19 cellular contexts compared by ENCODE assay signal in the genomic region with DNA sequence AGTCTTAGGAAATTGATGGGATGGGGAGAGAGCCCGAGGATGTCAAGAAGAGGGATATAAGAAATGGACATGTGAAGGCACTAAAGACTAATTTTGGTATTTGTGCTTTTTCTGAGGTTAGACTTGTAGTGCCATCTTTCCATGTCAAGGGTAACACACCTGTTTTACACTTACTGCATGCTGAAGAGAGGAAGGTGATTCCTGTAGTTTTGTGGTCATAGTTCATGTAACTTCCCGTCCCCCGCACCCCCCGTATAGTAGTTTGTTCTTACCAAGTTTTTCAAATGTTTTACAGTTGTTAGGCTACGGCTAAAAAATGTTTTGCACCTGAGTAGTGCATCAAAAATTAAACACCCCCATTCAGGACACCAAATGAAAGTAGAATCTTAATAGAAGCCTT.
DNase-seq lines count a peak whose midpoint lies in the region; ATAC-seq and TF ChIP-seq lines count a peak whose summit lies in the region.
"Had no signal": no experiment of that assay in that cellular context is flagged by ENCODE, and none has a peak within 500 bp of the region (broad histone marks: within the 10 kb centered on the region; RNA-seq: fewer than 3 reads in every experiment).

No MANE protein-coding gene starts in this region.

- H3K27ac ChIP-seq in DOHH2 (ENCODE audit: low read depth, low read length) = no peak overlapping the region
- H3K27ac ChIP-seq: PC-9, stomach, upper lobe of right lung had no signal

- intact Hi-C loops in activated CD8-positive, alpha-beta T cell treated with anti-CD3 and anti-CD28 coated beads for 36 hours (cut with micrococcal nuclease) = no loop called here

- POLR2A ChIA-PET in activated CD8-positive, alpha-beta T cell treated with anti-CD3 and anti-CD28 coated beads for 36 hours (lab: Charles Lee) = interaction anchor here (0.6 kb wide), 1 partner anchor 10 kb away, joined by 4 read pairs; no protein-coding TSS in a partner anchor

- H3K4me1 Mint-ChIP-seq in activated CD8-positive, alpha-beta T cell treated with anti-CD3 and anti-CD28 coated beads for 36 hours (ENCODE audit: low read depth) = peaks cover 9% of the 10 kb centered on the region

- 0 out of 2 replicates have a peak, but pooled peaks cover 2% of the 10 kb centered on the region for H3K27me3 ChIP-seq in DOHH2 (ENCODE audit: control insufficient read depth, low read length)
- H3K27me3 ChIP-seq: stomach, upper lobe of right lung had no signal

- peak; percentile 68 for ATAC-seq in GM18858 (IDR thresholded peaks at IDR 0.05; ENCODE audit: unreplicated experiment)
- peak; percentile 57 for ATAC-seq in HG03095 (IDR thresholded peaks at IDR 0.05; ENCODE audit: unreplicated experiment)
- ATAC-seq in activated CD8-positive, alpha-beta T cell treated with anti-CD3 and anti-CD28 coated beads for 36 hours = peak; percentile 56
- no peak for ATAC-seq in GM18520 (IDR thresholded peaks at IDR 0.05; ENCODE audit: unreplicated experiment)
- ATAC-seq in GM19035 (IDR thresholded peaks at IDR 0.05; ENCODE audit: unreplicated experiment) = no peak
- ATAC-seq: left lobe of liver, upper lobe of right lung had no signal

- no peaks in the 10 kb centered on the region for H3F3A ChIP-seq in DOHH2 (ENCODE audit: control insufficient read depth, insufficient read depth)

- H3K9me2 ChIP-seq in DOHH2 (replicated peaks; ENCODE audit: control insufficient read depth, low read length) = no peaks in the 10 kb centered on the region

- H3K4me2 ChIP-seq in DOHH2 (ENCODE audit: low read length) = peak overlapping the region; percentile 32
- H3K4me2 ChIP-seq: PC-9 had no signal

- H3K36me3 ChIP-seq in DOHH2 (ENCODE audit: control insufficient read depth, low read length) = no peaks in the 10 kb centered on the region

- no peaks in the 10 kb centered on the region for H3K79me2 ChIP-seq in DOHH2 (ENCODE audit: control insufficient read depth, low read length)

- H3K4me3 ChIP-seq in DOHH2 (ENCODE audit: low read length) = no peak overlapping the region
- H3K4me3 ChIP-seq: PC-9, stomach, upper lobe of right lung had no signal

- TF ChIP-seq CTCF in DOHH2 (IDR thresholded peaks at IDR 0.05; ENCODE audit: low read depth, low read length, poor library complexity, severe bottlenecking) = no peak
- TF ChIP-seq CTCF in activated CD8-positive, alpha-beta T cell treated with anti-CD3 and anti-CD28 coated beads for 36 hours (IDR thresholded peaks at IDR 0.05) = no peak

- no peak overlapping the region for H3K27ac Mint-ChIP-seq in activated CD8-positive, alpha-beta T cell treated with anti-CD3 and anti-CD28 coated beads for 36 hours

- peak; percentile 58 for DNase-seq in activated CD8-positive, alpha-beta T cell treated with anti-CD3 and anti-CD28 coated beads for 36 hours
- DNase-seq in NCI-H187 treated with DMSO at 0.1 percent for 48 hours (lab: John Stamatoyannopoulos, UW) = no peak
- DNase-seq: activated CD4-positive, alpha-beta T cell treated with anti-CD3 and anti-CD28 coated beads for 1 hour; activated CD8-positive, alpha-beta memory T cell treated with anti-CD3 and anti-CD28 coated beads, Interleukin-2, amount 50 U/mL, for 48 hours; activated gamma-delta T cell; anterior cingulate cortex; Caco-2; midbrain; NCI-H1417; PC-9; stimulated activated CD4-positive, alpha-beta T cell treated with anti-CD3 and anti-CD28 coated beads, Interleukin-2, amount 100 ng/mL, for 24 hours; stomach; upper lobe of right lung had no signal

- H3K36me3 Mint-ChIP-seq in activated CD8-positive, alpha-beta T cell treated with anti-CD3 and anti-CD28 coated beads for 36 hours (ENCODE audit: low read depth) = peaks cover 21% of the 10 kb centered on the region

- H3K4me1 ChIP-seq in DOHH2 (ENCODE audit: control insufficient read depth, low read length) = peaks cover 17% of the 10 kb centered on the region
- H3K4me1 ChIP-seq: Caco-2, stomach, upper lobe of right lung had no signal

- no peak overlapping the region for H3K4me3 Mint-ChIP-seq in activated CD8-positive, alpha-beta T cell treated with anti-CD3 and anti-CD28 coated beads for 36 hours

- CTCF ChIA-PET in activated CD8-positive, alpha-beta T cell treated with anti-CD3 and anti-CD28 coated beads for 36 hours (lab: Charles Lee) = interaction anchor here (0.7 to 1.3 kb wide), 2 partner anchors 11 to 230 kb away, joined by 3 to 4 read pairs; no protein-coding TSS in a partner anchor

- H3K9me3 ChIP-seq in DOHH2 (ENCODE audit: control insufficient read depth, insufficient read depth, low read length) = no peaks in the 10 kb centered on the region
- H3K9me3 ChIP-seq: Caco-2, stomach, upper lobe of right lung had no signal

- no peaks in the 10 kb centered on the region for H4K20me1 ChIP-seq in DOHH2 (ENCODE audit: control insufficient read depth, insufficient read depth, low read depth, low read length)

- peaks cover 3% of the 10 kb centered on the region for H3K9me3 Mint-ChIP-seq in activated CD8-positive, alpha-beta T cell treated with anti-CD3 and anti-CD28 coated beads for 36 hours

- no peaks in the 10 kb centered on the region for H3K27me3 Mint-ChIP-seq in activated CD8-positive, alpha-beta T cell treated with anti-CD3 and anti-CD28 coated beads for 36 hours

Comparison
In these comparisons a context has a peak if more than half of its experiments do, and no peak if none do; other contexts are left out.
1. ATAC-seq: peak in GM18858 (single experiment), HG03095 (single experiment) and activated CD8-positive, alpha-beta T cell treated with anti-CD3 and anti-CD28 coated beads for 36 hours (single experiment); none in GM18520 (single experiment) and GM19035 (single experiment).